In genomic region chr5:399296-400281, GRCh38 we compare ENCODE assay signal across 8 cellular contexts. TPM values are rescaled to one million over a fixed set of nuclear protein-coding genes. Genes with fewer than 3 reads are reported as not detected.
DNase-seq lines count a peak whose midpoint lies in the region; ATAC-seq, FAIRE-seq and TF ChIP-seq lines count a peak whose summit lies in the region.

No MANE protein-coding gene starts in this region.

- H3K9me3 Mint-ChIP-seq in activated T-cell treated with anti-CD3 and anti-CD28 coated beads, Interleukin-2, amount 50 U/mL, for 4 hours, result no peaks in the 10 kb centered on the region

- no peak overlapping the region for H3K27ac ChIP-seq in parathyroid adenoma

- H3K9ac ChIP-seq in parathyroid adenoma, result no peak overlapping the region

- H3K36me3 ChIP-seq in parathyroid adenoma (ENCODE audit: control insufficient read depth, insufficient read depth, low read length), result no peaks in the 10 kb centered on the region

- ATAC-seq in GM19397 (IDR thresholded peaks at IDR 0.05; ENCODE audit: unreplicated experiment) (peak; percentile 71), HG03439 (IDR thresholded peaks at IDR 0.05; ENCODE audit: unreplicated experiment) (peak; percentile 78)
- ATAC-seq in activated T-cell treated with anti-CD3 and anti-CD28 coated beads, Interleukin-2, amount 50 U/mL, for 4 hours, result peak; percentile 85 to 87

- peak overlapping the region; percentile 29 for H3K4me3 Mint-ChIP-seq in activated T-cell treated with anti-CD3 and anti-CD28 coated beads, Interleukin-2, amount 50 U/mL, for 4 hours

- FAIRE-seq in D721Med (lab: Jason Lieb, UNC), result no peak

- H3K9me3 ChIP-seq in parathyroid adenoma (ENCODE audit: control insufficient read depth, low read length), result no peaks in the 10 kb centered on the region

- H3K4me1 Mint-ChIP-seq in activated T-cell treated with anti-CD3 and anti-CD28 coated beads, Interleukin-2, amount 50 U/mL, for 4 hours (ENCODE audit: low read depth), result peaks cover 11% of the 10 kb centered on the region

- peak overlapping the region; percentile 55 for H3K4me2 ChIP-seq in parathyroid adenoma (ENCODE audit: low read length)

- H3K36me3 Mint-ChIP-seq in activated T-cell treated with anti-CD3 and anti-CD28 coated beads, Interleukin-2, amount 50 U/mL, for 4 hours (ENCODE audit: insufficient read depth), result peaks cover 4% of the 10 kb centered on the region

- H3K79me2 ChIP-seq in parathyroid adenoma, result no peaks in the 10 kb centered on the region

- H2AFZ ChIP-seq in parathyroid adenoma, result peak overlapping the region; percentile 5

- TF ChIP-seq CTCF in D721Med (IDR thresholded peaks at IDR 0.05; ENCODE audit: insufficient read depth, missing control alignments), result no peak
- no peak for TF ChIP-seq CTCF in parathyroid adenoma (IDR thresholded peaks at IDR 0.05)

- H3K27me3 Mint-ChIP-seq in activated T-cell treated with anti-CD3 and anti-CD28 coated beads, Interleukin-2, amount 50 U/mL, for 4 hours (ENCODE audit: low read depth), result peaks cover 40% of the 10 kb centered on the region

- DNase-seq in D721Med (ENCODE audit: insufficient read length, low spot score) (peak; percentile 13), NCI-H510A treated with DMSO at 0.1 percent for 48 hours (lab: John Stamatoyannopoulos, UW) (peak; percentile 99), glomerular endothelial cell (ENCODE audit: extremely low read depth, low read depth, low spot score) (peak; percentile 72), DMS114 treated with DMSO at 0.1 percent for 48 hours (lab: John Stamatoyannopoulos, UW; ENCODE audit: unreplicated experiment) (no peak)
- DNase-seq in activated T-cell treated with anti-CD3 and anti-CD28 coated beads, Interleukin-2, amount 50 U/mL, for 4 hours, result no peak

- no peaks in the 10 kb centered on the region for H3K4me1 ChIP-seq in parathyroid adenoma

- H3K27me3 ChIP-seq in parathyroid adenoma (ENCODE audit: control insufficient read depth, insufficient read depth, low read length), result no peaks in the 10 kb centered on the region

- peak overlapping the region; percentile 36 for H3K4me3 ChIP-seq in parathyroid adenoma (ENCODE audit: low read depth, low read length)

RNA-seq across cellular contexts. Expression of gene EXOC3, which starts 43.4 kb away (rescaled TPM):
- total RNA-seq in activated T-cell treated with anti-CD3 and anti-CD28 coated beads, Interleukin-2, amount 50 U/mL, for 4 hours, result 10 to 100 TPM; 62.7 to 78.3 (median 67.2) TPM
- 29.7 and 35.6 TPM in 2 replicates for total RNA-seq in glomerular endothelial cell

Comparison
In these comparisons a context has a peak if more than half of its experiments do, and no peak if none do; other contexts are left out.
1. DNase-seq: peak in D721Med (single experiment), NCI-H510A treated with DMSO at 0.1 percent for 48 hours (single experiment) and glomerular endothelial cell (single experiment); none in activated T-cell treated with anti-CD3 and anti-CD28 coated beads, Interleukin-2, amount 50 U/mL, for 4 hours (single experiment) and DMS114 treated with DMSO at 0.1 percent for 48 hours (single experiment).
2. Peak in every context shown above with its lines, with median percentiles within 50 percentile points of each other: ATAC-seq.